In genomic region chr10:13146383-13146782, GRCh38 we compare ENCODE assay signal across 29 cellular contexts. TPM values are rescaled to one million over a fixed set of nuclear protein-coding genes. Genes with fewer than 3 reads are reported as not detected.
A peak's percentile ranks its signal among the peaks of the same experiment; 100 is the strongest.
DNase-seq lines count a peak whose midpoint lies in the region; ATAC-seq, FAIRE-seq and TF ChIP-seq lines count a peak whose summit lies in the region.
"Had no signal": no experiment of that assay in that cellular context is flagged by ENCODE, and none has a peak within 500 bp of the region (broad histone marks: within the 10 kb centered on the region; RNA-seq: fewer than 3 reads in every experiment).

No MANE protein-coding gene starts in this region.

- H3K27me3 ChIP-seq in HepG2 (ENCODE audit: control insufficient read depth in 1 of 2, insufficient read depth in 2 of 2, low read length in 2 of 2) (no peaks in the 10 kb centered on the region), right lobe of liver (no peaks in the 10 kb centered on the region)
- H3K27me3 ChIP-seq: suprapubic skin had no signal

- H2AFZ ChIP-seq in HepG2 (ENCODE audit: low read length) = no peak overlapping the region
- H2AFZ ChIP-seq: parathyroid adenoma had no signal

- H3K36me3 ChIP-seq in HepG2 (replicated peaks in 1 of 2; ENCODE audit: control insufficient read depth in 1 of 2, insufficient read depth in 2 of 2, low read length in 2 of 2) (no peaks in the 10 kb centered on the region), right lobe of liver (peaks cover 0 to 2% (median 0%) of the 10 kb centered on the region in 4 donors)
- H3K36me3 ChIP-seq: HAP-1 had no signal

- POLR2A ChIA-PET in HepG2 (lab: Yijun Ruan, JAX) = no interaction called here

- H3K4me1 ChIP-seq in HepG2 (ENCODE audit: insufficient read depth, low read length) = peaks cover 7% of the 10 kb centered on the region; the same call in 1 of the 2 replicates
- H3K4me1 ChIP-seq in right lobe of liver = peaks cover 0 to 10% (median 2%) of the 10 kb centered on the region in 4 donors
- H3K4me1 ChIP-seq: HAP-1, parathyroid adenoma, suprapubic skin had no signal

- BruUV-seq in HepG2 (replicated peaks; lab: Mats Ljungman, UMichigan) = no TSS peak

- WGBS in HepG2 (ENCODE audit: low lambda C conversion rate) = 45% methylated on average over 1 of the region's 1 CpG
- WGBS in right lobe of liver (ENCODE audit: insufficient coverage, low coverage, low lambda C conversion rate, missing lambda C conversion rate) = 63% methylated on average over 1 of the region's 1 CpG

- H3K9me3 ChIP-seq in HepG2 (ENCODE audit: low read length) (no peaks in the 10 kb centered on the region), right lobe of liver (no peaks in the 10 kb centered on the region)
- H3K9me3 ChIP-seq: HAP-1 had no signal

- no peaks in the 10 kb centered on the region for H4K20me1 ChIP-seq in HepG2 (ENCODE audit: insufficient read depth, low read length)

- H3K4me2 ChIP-seq in HepG2 (ENCODE audit: low read depth, low read length) = no peak overlapping the region
- H3K4me2 ChIP-seq: smooth muscle cell had no signal

- no peaks in the 10 kb centered on the region for H3K79me2 ChIP-seq in HepG2 (ENCODE audit: insufficient read depth, low read length)
- H3K79me2 ChIP-seq: parathyroid adenoma had no signal

- H3K4me3 ChIP-seq in HepG2 (replicated peaks in 1 of 3; ENCODE audit: insufficient read depth in 1 of 3, low read depth in 2 of 3, low read length in 3 of 3) (no peak overlapping the region), right lobe of liver (no peak overlapping the region), fibroblast of the aortic adventitia (ENCODE audit: low read depth, low read length) (no peak overlapping the region)
- H3K4me3 ChIP-seq: HAP-1, SK-N-MC, smooth muscle cell, suprapubic skin had no signal

- intact Hi-C loops in HepG2 (cut with micrococcal nuclease; ENCODE audit: unreplicated experiment) (no loop called here), right lobe of liver (cut with DNase I) (no loop called here)

- in situ Hi-C loops in HepG2 (cut with HindIII; ENCODE audit: extremely low pct_ligation_motif_present, low pct_unique_long_range_greater_than_20kb) = no loop called here

- no peak for TF ChIP-seq POLR2A in HepG2 (IDR thresholded peaks at IDR 0.05; ENCODE audit: insufficient read depth in 1 of 2, low read depth in 2 of 2, low read length in 2 of 2)
- TF ChIP-seq POLR2A in right lobe of liver (IDR thresholded peaks at IDR 0.05) = no peak

- no peak for TF ChIP-seq EP300 in HepG2 (IDR thresholded peaks at IDR 0.05; ENCODE audit: low read depth in 2 of 2, low read length in 2 of 2)
- TF ChIP-seq EP300 in HepG2 (CRISPR knock-in tag; IDR thresholded peaks at IDR 0.05; ENCODE audit: borderline replicate concordance) = no peak

- no peak for TF ChIP-seq RAD21 in HepG2 (CRISPR knock-in tag; IDR thresholded peaks at IDR 0.05)

- no peak for FAIRE-seq in HepG2 (lab: Jason Lieb, UNC)
- FAIRE-seq: A204.1, D721Med, TTC549 had no signal

- DNase-seq in HepG2 (ENCODE audit: low spot score) (no peak), right lobe of liver (no peak), amniotic epithelial cell (ENCODE audit: low read depth) (peak; percentile 50), fibroblast of the aortic adventitia (ENCODE audit: low read depth) (peak; percentile 23), GM10266 (ENCODE audit: extremely low spot score) (no peak)
- DNase-seq: activated CD4-positive, alpha-beta T cell treated with anti-CD3 and anti-CD28 coated beads, Interleukin-2, amount 50 U/mL, for 4 hours; activated naive CD8-positive, alpha-beta T cell treated with anti-CD3 and anti-CD28 coated beads, Interleukin-2, amount 50 U/mL, for 24 hours; activated T-cell treated with anti-CD3 and anti-CD28 coated beads, Interleukin-2, amount 50 U/mL, for 48 hours; AML-193; CD4-positive, CD25-positive, alpha-beta regulatory T cell; cerebellar nuclear complex; immature natural killer cell; NCI-H1092 treated with DMSO at 0.1 percent for 48 hours; NCI-H1694 treated with DMSO at 0.1 percent for 48 hours; nephron progenitor cell; retina; stimulated activated naive CD4-positive, alpha-beta T cell treated with Interleukin-2 at 50 U/mL for 16 hours had no signal

- H3K9ac ChIP-seq in HepG2 (ENCODE audit: insufficient read depth, low read depth, low read length) = no peak overlapping the region
- H3K9ac ChIP-seq: parathyroid adenoma had no signal

- no peak for TF ChIP-seq CTCF in HepG2 (CRISPR knock-in tag; IDR thresholded peaks at IDR 0.05)
- TF ChIP-seq CTCF in right lobe of liver (IDR thresholded peaks at IDR 0.05) = no peak
- no peak for TF ChIP-seq CTCF in fibroblast of the aortic adventitia (IDR thresholded peaks at IDR 0.05; ENCODE audit: insufficient read depth, low read length)
- TF ChIP-seq CTCF in GM10266 (IDR thresholded peaks at IDR 0.05; ENCODE audit: control insufficient read depth, insufficient read depth, low read depth, missing control alignments) = no peak

- H3K27ac ChIP-seq in HepG2 (ENCODE audit: extremely low read length, insufficient read depth, low read length) (no peak overlapping the region), right lobe of liver (no peak overlapping the region)
- H3K27ac ChIP-seq: parathyroid adenoma, SK-N-MC, suprapubic skin had no signal

- CTCF ChIA-PET in HepG2 (lab: Yijun Ruan, JAX; ENCODE audit: low intra/inter-chr PET ratio, low total read pairs) = no interaction called here

- ATAC-seq in HepG2 (no peak; the same call in 2 of the 3 replicates), right lobe of liver (no peak), HG03045 (IDR thresholded peaks at IDR 0.05; ENCODE audit: unreplicated experiment) (no peak), HG02763 (IDR thresholded peaks at IDR 0.05; ENCODE audit: unreplicated experiment) (no peak), GM21528 (IDR thresholded peaks at IDR 0.05; ENCODE audit: low FRiP score, unreplicated experiment) (no peak)
- ATAC-seq: activated CD4-positive, CD25-positive, alpha-beta regulatory T cell treated with anti-CD3 and anti-CD28 coated beads, Interleukin-2, amount 50 U/mL, for 24 hours; activated naive CD8-positive, alpha-beta T cell treated with anti-CD3 and anti-CD28 coated beads, Interleukin-2, amount 50 U/mL, for 24 hours had no signal

TF ChIP-seq in HepG2, 621 proteins besides CTCF, POLR2A, EP300 and RAD21 (continues in another document):
- TF ChIP-seq ZNF264 (CRISPR knock-in tag; IDR thresholded peaks at IDR 0.05) (peak; percentile 59; the same call in 1 of the 2 replicates), PTBP1 (IDR thresholded peaks at IDR 0.05; ENCODE audit: low read depth, low read length, poor library complexity, severe bottlenecking) (no peak)

RNA-seq across cellular contexts. Expression of gene MCM10, which starts 15.0 kb away (rescaled TPM):
- total RNA-seq in HepG2 (2016; rRNA removed; fragmentation: Illumina TruSeq; extraction: Trizol) (31.3 and 41.8 TPM in 2 replicates), right lobe of liver (1 to 10 TPM in 2 of 6 experiments, under 1 TPM in 3, not detected in 1; 0.05 to 6.4 (median 0.64) TPM), fibroblast of the aortic adventitia (ENCODE audit: low replicate concordance) (19.5 TPM in 1 of 2 replicates, not detected in the other)
- 5.6 and 6.2 TPM in 2 replicates for total RNA-seq in HepG2 (2016; cell fraction: cytosol; rRNA removed; fragmentation: Illumina TruSeq; extraction: Trizol; ENCODE audit: low read depth)
- total RNA-seq in HepG2 (2016; cell fraction: insoluble cytoplasmic fraction; rRNA removed; fragmentation: Illumina TruSeq; extraction: Trizol) = 28.3 and 39.8 TPM in 2 replicates
- 7.1 and 8.4 TPM in 2 replicates for total RNA-seq in HepG2 (2016; cell fraction: membrane; rRNA removed; fragmentation: Illumina TruSeq; extraction: Trizol)
- total RNA-seq in HepG2 (2016; cell fraction: nucleus; rRNA removed; fragmentation: Illumina TruSeq; extraction: Trizol) = 27.5 and 28.3 TPM in 2 replicates
- 2.0 and 2.8 TPM in 2 replicates for polyA plus RNA-seq in HepG2 (2011; rRNA removed)
- 1.7 and 1.9 TPM in 2 replicates for polyA plus RNA-seq in HepG2 (2011; cell fraction: cytosol; rRNA removed)
- 2.7 and 2.8 TPM in 2 replicates for polyA plus RNA-seq in HepG2 (2011; cell fraction: nucleus; rRNA removed)
- polyA plus RNA-seq in HepG2 (2012) = 2.2 and 7.7 TPM in 2 replicates
- 0.73 and 0.94 TPM in 2 replicates for polyA plus RNA-seq in HepG2 (2016; cell fraction: cytosol; fragmentation: Illumina TruSeq; extraction: Trizol; ENCODE audit: low read depth)
- polyA plus RNA-seq in HepG2 (2016; cell fraction: insoluble cytoplasmic fraction; fragmentation: Illumina TruSeq; extraction: Trizol; ENCODE audit: low read depth) = 24.9 and 28.1 TPM in 2 replicates
- polyA plus RNA-seq in HepG2 (2016; cell fraction: membrane; fragmentation: Illumina TruSeq; extraction: Trizol; ENCODE audit: low read depth) = 2.0 and 2.2 TPM in 2 replicates
- polyA plus RNA-seq in HepG2 (2016; cell fraction: nucleus; fragmentation: Illumina TruSeq; extraction: Trizol; ENCODE audit: insufficient read depth, low read depth) = 16.5 and 22.1 TPM in 2 replicates
- polyA minus RNA-seq in HepG2 (2011; rRNA and poly(A)+ RNA removed; ENCODE audit: low replicate concordance) = 4.7 and 13.7 TPM in 2 replicates
- polyA minus RNA-seq in HepG2 (2011; cell fraction: cytosol; rRNA and poly(A)+ RNA removed) = 4.3 and 4.8 TPM in 2 replicates
- polyA minus RNA-seq in HepG2 (2011; cell fraction: nucleus; rRNA and poly(A)+ RNA removed) = 11.3 and 12.1 TPM in 2 replicates

RNA-seq across cellular contexts. Expression of gene OPTN, which starts 46.4 kb away (rescaled TPM):
- total RNA-seq in HepG2 (2016; rRNA removed; fragmentation: Illumina TruSeq; extraction: Trizol) (13.4 and 16.9 TPM in 2 replicates), right lobe of liver (10 to 100 TPM; 30.4 to 70.7 (median 36.9) TPM), fibroblast of the aortic adventitia (ENCODE audit: low replicate concordance) (107 and 157 TPM in 2 replicates)
- total RNA-seq in HepG2 (2016; cell fraction: cytosol; rRNA removed; fragmentation: Illumina TruSeq; extraction: Trizol; ENCODE audit: low read depth) = 11.6 and 11.9 TPM in 2 replicates
- 13.1 and 15.3 TPM in 2 replicates for total RNA-seq in HepG2 (2016; cell fraction: insoluble cytoplasmic fraction; rRNA removed; fragmentation: Illumina TruSeq; extraction: Trizol)
- 17.8 and 18.8 TPM in 2 replicates for total RNA-seq in HepG2 (2016; cell fraction: membrane; rRNA removed; fragmentation: Illumina TruSeq; extraction: Trizol)
- 6.5 and 7.6 TPM in 2 replicates for total RNA-seq in HepG2 (2016; cell fraction: nucleus; rRNA removed; fragmentation: Illumina TruSeq; extraction: Trizol)
- polyA plus RNA-seq in HepG2 (2011; rRNA removed) = 46.6 and 48.0 TPM in 2 replicates
- 19.2 and 26.0 TPM in 2 replicates for polyA plus RNA-seq in HepG2 (2011; cell fraction: cytosol; rRNA removed)
- polyA plus RNA-seq in HepG2 (2011; cell fraction: nucleus; rRNA removed) = 19.2 and 23.7 TPM in 2 replicates
- 114 and 116 TPM in 2 replicates for polyA plus RNA-seq in HepG2 (2012)
- 18.1 and 18.2 TPM in 2 replicates for polyA plus RNA-seq in HepG2 (2016; cell fraction: cytosol; fragmentation: Illumina TruSeq; extraction: Trizol; ENCODE audit: low read depth)
- polyA plus RNA-seq in HepG2 (2016; cell fraction: insoluble cytoplasmic fraction; fragmentation: Illumina TruSeq; extraction: Trizol; ENCODE audit: low read depth) = 18.4 and 22.2 TPM in 2 replicates
- 19.3 and 20.2 TPM in 2 replicates for polyA plus RNA-seq in HepG2 (2016; cell fraction: membrane; fragmentation: Illumina TruSeq; extraction: Trizol; ENCODE audit: low read depth)
- 16.6 and 18.0 TPM in 2 replicates for polyA plus RNA-seq in HepG2 (2016; cell fraction: nucleus; fragmentation: Illumina TruSeq; extraction: Trizol; ENCODE audit: insufficient read depth, low read depth)
- polyA minus RNA-seq in HepG2 (2011; rRNA and poly(A)+ RNA removed; ENCODE audit: low replicate concordance) = 20.0 and 23.0 TPM in 2 replicates
- polyA minus RNA-seq in HepG2 (2011; cell fraction: cytosol; rRNA and poly(A)+ RNA removed) = 12.0 and 26.7 TPM in 2 replicates
- polyA minus RNA-seq in HepG2 (2011; cell fraction: nucleus; rRNA and poly(A)+ RNA removed) = 34.8 and 39.0 TPM in 2 replicates

Comparison
In these comparisons a context has a peak if more than half of its experiments do, and no peak if none do; other contexts are left out.
1. DNase-seq: peak in amniotic epithelial cell (single experiment) and fibroblast of the aortic adventitia (single experiment); none in HepG2 (single experiment), right lobe of liver (0 of 3) and GM10266 (single experiment).